In genomic region chr9:99962685-99963261, GRCh38 we compare ENCODE assay signal across 29 cellular contexts. TPM values are rescaled to one million over a fixed set of nuclear protein-coding genes. Genes with fewer than 3 reads are reported as not detected.
DNase-seq lines count a peak whose midpoint lies in the region; ATAC-seq, FAIRE-seq and TF ChIP-seq lines count a peak whose summit lies in the region.
"Had no signal": no experiment of that assay in that cellular context is flagged by ENCODE, and none has a peak within 500 bp of the region (broad histone marks: within the 10 kb centered on the region; RNA-seq: fewer than 3 reads in every experiment).

No MANE protein-coding gene starts in this region.

- H3K27ac Mint-ChIP-seq in activated T-helper 1 cell treated with anti-CD3 and anti-CD28 coated beads, Interleukin-12 subunit alpha, Interleukin-12 subunit beta, Interleukin-2, Interleukin-4 antibody, amounts not matched to agents 30 ng/mL and 10 ng/mL and 1 ng/mL, durations not matched to agents 14 hours and 24 hours and 36 hours: no peak overlapping the region

- H3K4me3 ChIP-seq in brain microvascular endothelial cell (ENCODE audit: low read depth, low read length): no peak overlapping the region
- H3K4me3 ChIP-seq: Peyer's patch, psoas muscle, SJCRH30, skin epidermis, upper lobe of left lung had no signal

- no peaks in the 10 kb centered on the region for H3K27me3 Mint-ChIP-seq in activated T-helper 1 cell treated with anti-CD3 and anti-CD28 coated beads, Interleukin-12 subunit alpha, Interleukin-12 subunit beta, Interleukin-2, Interleukin-4 antibody, amounts not matched to agents 30 ng/mL and 10 ng/mL and 1 ng/mL, durations not matched to agents 14 hours and 24 hours and 36 hours (ENCODE audit: insufficient read depth)
- H3K27me3 Mint-ChIP-seq: activated naive CD4-positive, alpha-beta T cell treated with anti-CD3 and anti-CD28 coated beads, Interleukin-2, amount 50 U/mL, for 24 hours; central memory CD8-positive, alpha-beta T cell had no signal

- in situ Hi-C loops in brain microvascular endothelial cell (cut with HindIII; ENCODE audit: low pct_ligation_motif_present, low sequenced_read_pairs): no loop called here

- H3K27ac ChIP-seq in brain microvascular endothelial cell: no peak overlapping the region
- H3K27ac ChIP-seq: neutrophil, Peyer's patch, psoas muscle, SJCRH30, skin epidermis, upper lobe of left lung had no signal

- H3K36me3 Mint-ChIP-seq in activated T-helper 1 cell treated with anti-CD3 and anti-CD28 coated beads, Interleukin-12 subunit alpha, Interleukin-12 subunit beta, Interleukin-2, Interleukin-4 antibody, amounts not matched to agents 30 ng/mL and 10 ng/mL and 1 ng/mL, durations not matched to agents 14 hours and 24 hours and 36 hours (ENCODE audit: low read depth): peaks cover 35% of the 10 kb centered on the region

- intact Hi-C loops in left cardiac atrium (cut with DNase I): no loop called here
- intact Hi-C loops in activated T-helper 1 cell treated with anti-CD3 and anti-CD28 coated beads, Interleukin-12 subunit alpha, Interleukin-12 subunit beta, Interleukin-2, Interleukin-4 antibody, amounts not matched to agents 30 ng/mL and 10 ng/mL and 1 ng/mL, durations not matched to agents 14 hours and 24 hours and 36 hours (cut with micrococcal nuclease): no loop called here

- H3K4me3 Mint-ChIP-seq in activated T-helper 1 cell treated with anti-CD3 and anti-CD28 coated beads, Interleukin-12 subunit alpha, Interleukin-12 subunit beta, Interleukin-2, Interleukin-4 antibody, amounts not matched to agents 30 ng/mL and 10 ng/mL and 1 ng/mL, durations not matched to agents 14 hours and 24 hours and 36 hours: no peak overlapping the region
- H3K4me3 Mint-ChIP-seq: activated naive CD4-positive, alpha-beta T cell treated with anti-CD3 and anti-CD28 coated beads, Interleukin-2, amount 50 U/mL, for 24 hours; central memory CD8-positive, alpha-beta T cell had no signal

- H3K9me3 Mint-ChIP-seq in activated T-helper 1 cell treated with anti-CD3 and anti-CD28 coated beads, Interleukin-12 subunit alpha, Interleukin-12 subunit beta, Interleukin-2, Interleukin-4 antibody, amounts not matched to agents 30 ng/mL and 10 ng/mL and 1 ng/mL, durations not matched to agents 14 hours and 24 hours and 36 hours: no peaks in the 10 kb centered on the region
- H3K9me3 Mint-ChIP-seq: activated naive CD4-positive, alpha-beta T cell treated with anti-CD3 and anti-CD28 coated beads, Interleukin-2, amount 50 U/mL, for 24 hours; central memory CD8-positive, alpha-beta T cell had no signal

- no peaks in the 10 kb centered on the region for H3K27me3 ChIP-seq in brain microvascular endothelial cell (replicated peaks)
- H3K27me3 ChIP-seq: BE2C, neutrophil, Peyer's patch, SJCRH30, upper lobe of left lung had no signal

- no peak for FAIRE-seq in urothelium cell line (lab: Jason Lieb, UNC)
- FAIRE-seq: GM12891, TTC549 had no signal

- H3K36me3 ChIP-seq in brain microvascular endothelial cell (replicated peaks): peaks cover 4% of the 10 kb centered on the region
- H3K36me3 ChIP-seq: BE2C, SJCRH30 had no signal

- ATAC-seq in left cardiac atrium (no peak), HG03039 (IDR thresholded peaks at IDR 0.05; ENCODE audit: unreplicated experiment) (no peak)
- ATAC-seq: left colon, psoas muscle had no signal

- no peaks in the 10 kb centered on the region for H3K4me1 Mint-ChIP-seq in activated T-helper 1 cell treated with anti-CD3 and anti-CD28 coated beads, Interleukin-12 subunit alpha, Interleukin-12 subunit beta, Interleukin-2, Interleukin-4 antibody, amounts not matched to agents 30 ng/mL and 10 ng/mL and 1 ng/mL, durations not matched to agents 14 hours and 24 hours and 36 hours (ENCODE audit: low read depth)
- H3K4me1 Mint-ChIP-seq: activated naive CD4-positive, alpha-beta T cell treated with anti-CD3 and anti-CD28 coated beads, Interleukin-2, amount 50 U/mL, for 24 hours had no signal

- DNase-seq in Daoy (ENCODE audit: low read depth): peak; percentile 15
- DNase-seq in RPMI7951 (ENCODE audit: low read depth): peak; percentile 49
- DNase-seq in brain microvascular endothelial cell: peak; percentile 20
- DNase-seq in myocyte (ENCODE audit: low read depth): peak; percentile 42
- DNase-seq in left cardiac atrium: no peak
- no peak for DNase-seq in activated T-helper 1 cell treated with anti-CD3 and anti-CD28 coated beads, Interleukin-12 subunit alpha, Interleukin-12 subunit beta, Interleukin-2, Interleukin-4 antibody, amounts not matched to agents 30 ng/mL and 10 ng/mL and 1 ng/mL, durations not matched to agents 14 hours and 24 hours and 36 hours (ENCODE audit: low spot score)
- DNase-seq in urothelium cell line (ENCODE audit: low spot score): no peak
- DNase-seq: activated CD4-positive, alpha-beta T cell treated with anti-CD3 and anti-CD28 coated beads for 48 hours; BE2C; DMS79; H7; left colon; mesendoderm; NCI-H1417 treated with DMSO at 0.1 percent for 48 hours; NCI-H2081 treated with DMSO at 0.1 percent for 48 hours; NCI-H524; Peyer's patch; psoas muscle; SJCRH30; stimulated activated CD4-positive, alpha-beta T cell treated with anti-CD3 and anti-CD28 coated beads, Interleukin-2, amount 100 ng/mL, for 24 hours; T-helper 1 cell; upper lobe of left lung had no signal

- TF ChIP-seq CTCF in brain microvascular endothelial cell (IDR thresholded peaks at IDR 0.05; ENCODE audit: low read depth, low read length, missing control alignments): no peak

RNA-seq across cellular contexts. Expression of gene STX17, which starts 56.3 kb away (rescaled TPM):
- total RNA-seq in Daoy (2014; rRNA removed; shearing (Covaris generic)): 18.6 and 22.0 TPM in 2 replicates
- 10.6 and 12.4 TPM in 2 replicates for total RNA-seq in RPMI7951 (2014; rRNA removed; shearing (Covaris generic))
- 13.9 and 20.2 TPM in 2 replicates for total RNA-seq in myocyte
- 5.5 TPM for polyA plus RNA-seq in myocyte (2012)
- total RNA-seq in left cardiac atrium: 10 to 100 TPM; 17.3 to 19.9 TPM
- 20.5 and 22.1 TPM in 2 replicates for total RNA-seq in activated T-helper 1 cell treated with anti-CD3 and anti-CD28 coated beads, Interleukin-12 subunit alpha, Interleukin-12 subunit beta, Interleukin-2, Interleukin-4 antibody, amounts not matched to agents 30 ng/mL and 10 ng/mL and 1 ng/mL, durations not matched to agents 14 hours and 24 hours and 36 hours

Comparison
In these comparisons a context has a peak if more than half of its experiments do, and no peak if none do; other contexts are left out.
1. DNase-seq: peak in Daoy (single experiment), RPMI7951 (single experiment), brain microvascular endothelial cell (single experiment) and myocyte (single experiment); none in left cardiac atrium (single experiment), activated T-helper 1 cell treated with anti-CD3 and anti-CD28 coated beads, Interleukin-12 subunit alpha, Interleukin-12 subunit beta, Interleukin-2, Interleukin-4 antibody, amounts not matched to agents 30 ng/mL and 10 ng/mL and 1 ng/mL, durations not matched to agents 14 hours and 24 hours and 36 hours (single experiment) and urothelium cell line (single experiment).